Comparison of ENCODE assay signal across 10 cellular contexts in genomic region chr16:51150894-51151320, GRCh38. TPM values are rescaled to one million over a fixed set of nuclear protein-coding genes. Genes with fewer than 3 reads are reported as not detected.
DNase-seq lines count a peak whose midpoint lies in the region; ATAC-seq, FAIRE-seq and TF ChIP-seq lines count a peak whose summit lies in the region.
"Had no signal": no experiment of that assay in that cellular context is flagged by ENCODE, and none has a peak within 500 bp of the region (broad histone marks: within the 10 kb centered on the region; RNA-seq: fewer than 3 reads in every experiment).

Gene SALL1 (minus strand): TSS chr16:51151270. CDS start chr16:51151241, 29 bp downstream.

- H3K27ac Mint-ChIP-seq in T-helper 17 cell: no peak within 1 kb of the TSS

- FAIRE-seq in GM12892 (lab: Jason Lieb, UNC): no peak

- no peaks in the 10 kb centered on the region for H3K36me3 ChIP-seq in psoas muscle (ENCODE audit: insufficient read depth in 1 of 2, low read depth in 1 of 2)
- H3K36me3 ChIP-seq: neutrophil had no signal

- no peak for TF ChIP-seq CTCF in psoas muscle (IDR thresholded peaks at IDR 0.05)

- no peak for TF ChIP-seq POLR2A in GM12892 (IDR thresholded peaks at IDR 0.05; ENCODE audit: low read depth, low read length)

- H3K36me3 Mint-ChIP-seq in T-helper 17 cell (ENCODE audit: low read depth): peaks cover 7% of the 10 kb centered on the region

- in situ Hi-C loops in KBM-7 (cut with MboI; ENCODE audit: low pct_unique_long_range_greater_than_20kb, low sequenced_read_pairs): no loop called here

- DNase-seq in COLO668 (lab: John Stamatoyannopoulos, UW; ENCODE audit: unreplicated experiment) (peak; percentile 52), T-helper 17 cell (no peak), right cardiac atrium (peak in 1 of 3 donors; percentile 22), psoas muscle (no peak), GM12892 (ENCODE audit: insufficient read length) (no peak), KBM-7 (no peak), mesenteric fat pad (ENCODE audit: low spot score) (no peak)

- intact Hi-C loops in right cardiac atrium (cut with DNase I): no loop called here
- intact Hi-C loops in psoas muscle (cut with DNase I): no loop called here

- H3K9me3 ChIP-seq in T-helper 17 cell (ENCODE audit: control insufficient read depth, low read length, poor library complexity, severe bottlenecking): no peaks in the 10 kb centered on the region
- no peaks in the 10 kb centered on the region for H3K9me3 ChIP-seq in right cardiac atrium (ENCODE audit: control insufficient read depth, low read length)
- no peaks in the 10 kb centered on the region for H3K9me3 ChIP-seq in psoas muscle
- H3K9me3 ChIP-seq: neutrophil had no signal

- H3K4me3 ChIP-seq in right cardiac atrium (ENCODE audit: low read length): peak within 1 kb of the TSS; percentile 69
- H3K4me3 ChIP-seq in psoas muscle: peak within 1 kb of the TSS; percentile 58

- peaks cover 62% of the 10 kb centered on the region for H3K27me3 Mint-ChIP-seq in T-helper 17 cell

- peak within 1 kb of the TSS; percentile 25 for H3K4me3 Mint-ChIP-seq in T-helper 17 cell

- 1% methylated on average over 37 of the region's 37 CpGs for WGBS in right cardiac atrium
- 1% methylated on average over 36 to 37 of the region's 37 CpGs for WGBS in psoas muscle, 3 donors

- H3K27me3 ChIP-seq in right cardiac atrium (ENCODE audit: control insufficient read depth, insufficient read depth): peaks cover 7% of the 10 kb centered on the region
- H3K27me3 ChIP-seq in psoas muscle (ENCODE audit: insufficient read depth in 3 of 3, low read length in 2 of 3): peaks cover 18 to 86% (median 34%) of the 10 kb centered on the region in 3 donors

- H3K4me1 Mint-ChIP-seq in T-helper 17 cell: peaks cover 5% of the 10 kb centered on the region

- H3K4me1 ChIP-seq in right cardiac atrium (ENCODE audit: control insufficient read depth, insufficient read depth, low read length): peaks cover 2% of the 10 kb centered on the region
- no peaks in the 10 kb centered on the region for H3K4me1 ChIP-seq in psoas muscle

- ATAC-seq in T-helper 17 cell (no peak), right cardiac atrium (no peak), psoas muscle (no peak), HG03521 (IDR thresholded peaks at IDR 0.05; ENCODE audit: unreplicated experiment) (no peak)

- H3K27ac ChIP-seq in right cardiac atrium (ENCODE audit: low read length): no peak within 1 kb of the TSS
- no peak within 1 kb of the TSS for H3K27ac ChIP-seq in psoas muscle
- H3K27ac ChIP-seq: neutrophil had no signal

RNA-seq across cellular contexts. Expression of gene SALL1, which starts in this region (rescaled TPM):
- total RNA-seq in T-helper 17 cell (not detected), right cardiac atrium (1 to 10 TPM; 3.6 to 8.4 (median 6.5) TPM), psoas muscle (not detected), mesenteric fat pad (0.45 TPM)
- polyA plus RNA-seq in right cardiac atrium (0.45 TPM), psoas muscle (not detected)
- polyA plus RNA-seq in GM12892 (2012; ENCODE audit: missing spikeins): not detected
- total RNA-seq: OCI-LY7 had no signal
